In genomic region chr22:39478461-39478860, GRCh38 we compare ENCODE assay signal across 13 cellular contexts. TPM values are rescaled to one million over a fixed set of nuclear protein-coding genes. Genes with fewer than 3 reads are reported as not detected.
DNase-seq lines count a peak whose midpoint lies in the region; ATAC-seq lines count a peak whose summit lies in the region.
"Had no signal": no experiment of that assay in that cellular context is flagged by ENCODE, and none has a peak within 500 bp of the region (broad histone marks: within the 10 kb centered on the region; RNA-seq: fewer than 3 reads in every experiment).

No MANE protein-coding gene starts in this region.

- peak overlapping the region; percentile 46 for H3K27ac ChIP-seq in substantia nigra (ENCODE audit: low read depth, low read length, poor library complexity, severe bottlenecking)

- intact Hi-C loops in left ventricle myocardium superior (cut with micrococcal nuclease), result no loop called here

- ATAC-seq in left ventricle myocardium superior (peak; percentile 65), HG03354 (IDR thresholded peaks at IDR 0.05; ENCODE audit: poor library complexity, severe bottlenecking, unreplicated experiment) (no peak)
- ATAC-seq: activated T-helper 17 cell treated with anti-CD3 and anti-CD28 coated beads, Interleukin-2, amount 50 U/mL, for 72 hours; natural killer cell treated with Interleukin-12 subunit alpha and Interleukin-12 subunit beta and Interleukin-15 and Interleukin-18, amount 100 ng/mL, for 72 hours had no signal

- H3K4me3 Mint-ChIP-seq in activated naive CD4-positive, alpha-beta T cell treated with anti-CD3 and anti-CD28 coated beads, Interleukin-2, amount 10 ng/mL, durations not matched to agents 7 days and 5 days, result no peak overlapping the region
- H3K4me3 Mint-ChIP-seq: activated T-helper 17 cell treated with anti-CD3 and anti-CD28 coated beads, Interleukin-2, amount 50 U/mL, for 72 hours; IgD-negative memory B cell; natural killer cell treated with Interleukin-12 subunit alpha and Interleukin-12 subunit beta and Interleukin-15 and Interleukin-18, amount 100 ng/mL, for 72 hours had no signal

- H3K27ac Mint-ChIP-seq in activated naive CD4-positive, alpha-beta T cell treated with anti-CD3 and anti-CD28 coated beads, Interleukin-2, amount 10 ng/mL, durations not matched to agents 7 days and 5 days, result no peak overlapping the region
- H3K27ac Mint-ChIP-seq: activated T-helper 17 cell treated with anti-CD3 and anti-CD28 coated beads, Interleukin-2, amount 50 U/mL, for 72 hours; IgD-negative memory B cell; natural killer cell treated with Interleukin-12 subunit alpha and Interleukin-12 subunit beta and Interleukin-15 and Interleukin-18, amount 100 ng/mL, for 72 hours had no signal

- DNase-seq in activated naive CD4-positive, alpha-beta T cell treated with anti-CD3 and anti-CD28 coated beads, Interleukin-2, amount 10 ng/mL, durations not matched to agents 7 days and 5 days, result peak; percentile 68
- no peak for DNase-seq in activated naive CD4-positive, alpha-beta T cell (lab: John Stamatoyannopoulos, UW)
- peak; percentile 40 for DNase-seq in UCSD-AML1 (lab: John Stamatoyannopoulos, UW; ENCODE audit: unreplicated experiment)
- DNase-seq in left ventricle myocardium superior, result peak; percentile 59
- DNase-seq in substantia nigra (lab: John Stamatoyannopoulos, UW), result peak in 1 of 49 donors; percentile 98
- no peak for DNase-seq in epidermal melanocyte (ENCODE audit: insufficient read length, low spot score)
- no peak for DNase-seq in NCI-H2196 treated with DMSO at 0.1 percent for 48 hours (lab: John Stamatoyannopoulos, UW; ENCODE audit: unreplicated experiment)
- DNase-seq: NCI-H524 treated with DMSO at 0.1 percent for 48 hours, T-helper 2 cell had no signal

- H3K4me1 Mint-ChIP-seq in activated naive CD4-positive, alpha-beta T cell treated with anti-CD3 and anti-CD28 coated beads, Interleukin-2, amount 10 ng/mL, durations not matched to agents 7 days and 5 days, result no peaks in the 10 kb centered on the region
- H3K4me1 Mint-ChIP-seq: activated T-helper 17 cell treated with anti-CD3 and anti-CD28 coated beads, Interleukin-2, amount 50 U/mL, for 72 hours had no signal

- H3K9me3 Mint-ChIP-seq in activated naive CD4-positive, alpha-beta T cell treated with anti-CD3 and anti-CD28 coated beads, Interleukin-2, amount 10 ng/mL, durations not matched to agents 7 days and 5 days, result no peaks in the 10 kb centered on the region
- H3K9me3 Mint-ChIP-seq: activated T-helper 17 cell treated with anti-CD3 and anti-CD28 coated beads, Interleukin-2, amount 50 U/mL, for 72 hours; IgD-negative memory B cell; natural killer cell treated with Interleukin-12 subunit alpha and Interleukin-12 subunit beta and Interleukin-15 and Interleukin-18, amount 100 ng/mL, for 72 hours had no signal

- peaks cover 5% of the 10 kb centered on the region for H3K36me3 Mint-ChIP-seq in activated naive CD4-positive, alpha-beta T cell treated with anti-CD3 and anti-CD28 coated beads, Interleukin-2, amount 10 ng/mL, durations not matched to agents 7 days and 5 days
- H3K36me3 Mint-ChIP-seq: natural killer cell treated with Interleukin-12 subunit alpha and Interleukin-12 subunit beta and Interleukin-15 and Interleukin-18, amount 100 ng/mL, for 72 hours had no signal

- CTCF ChIA-PET in activated naive CD4-positive, alpha-beta T cell treated with anti-CD3 and anti-CD28 coated beads, Interleukin-2, amount 10 ng/mL, durations not matched to agents 7 days and 5 days (lab: Charles Lee), result interaction anchor here (1.9 kb wide), 1 partner anchor 18 kb away, joined by 4 read pairs; no protein-coding TSS in a partner anchor

- peaks cover under 1% of the 10 kb centered on the region for H3K27me3 Mint-ChIP-seq in activated naive CD4-positive, alpha-beta T cell treated with anti-CD3 and anti-CD28 coated beads, Interleukin-2, amount 10 ng/mL, durations not matched to agents 7 days and 5 days
- H3K27me3 Mint-ChIP-seq: activated T-helper 17 cell treated with anti-CD3 and anti-CD28 coated beads, Interleukin-2, amount 50 U/mL, for 72 hours; IgD-negative memory B cell; natural killer cell treated with Interleukin-12 subunit alpha and Interleukin-12 subunit beta and Interleukin-15 and Interleukin-18, amount 100 ng/mL, for 72 hours had no signal

RNA-seq across cellular contexts. Expression of gene MGAT3, which starts 21.6 kb away (rescaled TPM):
- total RNA-seq in left ventricle myocardium superior, result 6.3 TPM

RNA-seq across cellular contexts. Expression of gene MIEF1, which starts 23.6 kb away (rescaled TPM):
- 16.1 TPM for total RNA-seq in left ventricle myocardium superior

RNA-seq across cellular contexts. Expression of gene ATF4, which starts 41.9 kb away (rescaled TPM):
- total RNA-seq in left ventricle myocardium superior, result 214 TPM

RNA-seq across cellular contexts. Expression of gene RPS19BP1, which starts 54.1 kb away (rescaled TPM):
- 58.1 TPM for total RNA-seq in left ventricle myocardium superior

Comparison
In these comparisons a context has a peak if more than half of its experiments do, and no peak if none do; other contexts are left out.
1. DNase-seq: peak in activated naive CD4-positive, alpha-beta T cell treated with anti-CD3 and anti-CD28 coated beads, Interleukin-2, amount 10 ng/mL, durations not matched to agents 7 days and 5 days (single experiment), UCSD-AML1 (single experiment) and left ventricle myocardium superior (single experiment); none in activated naive CD4-positive, alpha-beta T cell (0 of 4), epidermal melanocyte (single experiment) and NCI-H2196 treated with DMSO at 0.1 percent for 48 hours (single experiment).